ENCODE assay signal across 8 cellular contexts in genomic region chrX:19904778-19905367, GRCh38. TPM values are rescaled to one million over a fixed set of nuclear protein-coding genes. Genes with fewer than 3 reads are reported as not detected.
DNase-seq lines count a peak whose midpoint lies in the region; ATAC-seq and TF ChIP-seq lines count a peak whose summit lies in the region.

No MANE protein-coding gene starts in this region.

- H3K27me3 ChIP-seq in BLaER1 (no peaks in the 10 kb centered on the region), adipocyte (replicated peaks; ENCODE audit: control insufficient read depth, insufficient read depth, low read length) (no peaks in the 10 kb centered on the region), right cardiac atrium (ENCODE audit: control insufficient read depth, insufficient read depth) (no peaks in the 10 kb centered on the region)

- intact Hi-C loops in right cardiac atrium (cut with DNase I): loop anchor here in 1 of 4 donors (10.0 kb wide), 1 partner anchor 210 kb away; the partner anchor contains the start of gene MAP7D2

- H3K9ac ChIP-seq in BLaER1 (no peak overlapping the region), adipocyte (ENCODE audit: low read length) (no peak overlapping the region)

- ATAC-seq in HG03045 (IDR thresholded peaks at IDR 0.05; ENCODE audit: unreplicated experiment) (peak; percentile 66), right cardiac atrium (peak; percentile 50 to 54)
- ATAC-seq in stimulated activated naive CD8-positive, alpha-beta T cell treated with anti-CD3 and anti-CD28 coated beads, Interleukin-15, Interleukin-2, amounts not matched to agents 100 U/mL and 50 U/mL, for 24 hours: peak; percentile 36

- H3K4me1 ChIP-seq in BLaER1 (peaks cover 22% of the 10 kb centered on the region), adipocyte (ENCODE audit: control insufficient read depth, insufficient read depth, low read length) (no peaks in the 10 kb centered on the region), right cardiac atrium (ENCODE audit: control insufficient read depth, insufficient read depth, low read length) (no peaks in the 10 kb centered on the region)

- H3K4me2 ChIP-seq in BLaER1: 0 out of 2 replicates have a peak overlapping the region, but pooled peaks have one; percentile 6

- H3K4me3 ChIP-seq in BLaER1 (no peak overlapping the region), GM12875 (ENCODE audit: low read depth, low read length) (no peak overlapping the region), adipocyte (ENCODE audit: low read length) (no peak overlapping the region), right cardiac atrium (ENCODE audit: low read length) (no peak overlapping the region)

- 14% methylated on average over 5 of the region's 5 CpGs for WGBS in right cardiac atrium

- no peaks in the 10 kb centered on the region for H4K20me1 ChIP-seq in BLaER1

- H3K27ac ChIP-seq in BLaER1 (no peak overlapping the region), right cardiac atrium (ENCODE audit: low read length) (no peak overlapping the region)

- H3K9me3 ChIP-seq in BLaER1 (no peaks in the 10 kb centered on the region), adipocyte (ENCODE audit: control insufficient read depth, low read length) (no peaks in the 10 kb centered on the region), right cardiac atrium (ENCODE audit: control insufficient read depth, low read length) (no peaks in the 10 kb centered on the region)

- H3K36me3 ChIP-seq in BLaER1 (no peaks in the 10 kb centered on the region), adipocyte (ENCODE audit: control insufficient read depth, insufficient read depth, low read length, severe bottlenecking) (no peaks in the 10 kb centered on the region)

- peak; percentile 69 for TF ChIP-seq CTCF in GM12875 (IDR thresholded peaks at IDR 0.05; ENCODE audit: borderline replicate concordance, insufficient read depth, low read depth, low read length)

- DNase-seq in NCI-H345 treated with DMSO at 0.1 percent for 48 hours (lab: John Stamatoyannopoulos, UW; ENCODE audit: unreplicated experiment) (peak; percentile 39), adipocyte (ENCODE audit: low read depth) (peak; percentile 72), right cardiac atrium (peak in 2 of 3 donors; percentile 15 to 63), mesenteric fat pad (ENCODE audit: low spot score) (no peak)
- no peak for DNase-seq in stimulated activated naive CD8-positive, alpha-beta T cell treated with anti-CD3 and anti-CD28 coated beads, Interleukin-15, Interleukin-2, amounts not matched to agents 100 U/mL and 50 U/mL, for 24 hours

RNA-seq across cellular contexts. Expression of gene SH3KBP1, which starts 17.5 kb away (rescaled TPM):
- total RNA-seq in right cardiac atrium (10 to 100 TPM; 14.8 to 30.1 (median 24.7) TPM), mesenteric fat pad (101 TPM)
- 16.2 TPM for polyA plus RNA-seq in right cardiac atrium

Comparison
In these comparisons a context has a peak if more than half of its experiments do, and no peak if none do; other contexts are left out.
1. DNase-seq: peak in NCI-H345 treated with DMSO at 0.1 percent for 48 hours (single experiment), adipocyte (single experiment) and right cardiac atrium (2 of 3); none in stimulated activated naive CD8-positive, alpha-beta T cell treated with anti-CD3 and anti-CD28 coated beads, Interleukin-15, Interleukin-2, amounts not matched to agents 100 U/mL and 50 U/mL, for 24 hours (single experiment) and mesenteric fat pad (single experiment).
2. Peak in every context shown above with its lines, with median percentiles within 50 percentile points of each other: ATAC-seq.